In the genomic region with DNA sequence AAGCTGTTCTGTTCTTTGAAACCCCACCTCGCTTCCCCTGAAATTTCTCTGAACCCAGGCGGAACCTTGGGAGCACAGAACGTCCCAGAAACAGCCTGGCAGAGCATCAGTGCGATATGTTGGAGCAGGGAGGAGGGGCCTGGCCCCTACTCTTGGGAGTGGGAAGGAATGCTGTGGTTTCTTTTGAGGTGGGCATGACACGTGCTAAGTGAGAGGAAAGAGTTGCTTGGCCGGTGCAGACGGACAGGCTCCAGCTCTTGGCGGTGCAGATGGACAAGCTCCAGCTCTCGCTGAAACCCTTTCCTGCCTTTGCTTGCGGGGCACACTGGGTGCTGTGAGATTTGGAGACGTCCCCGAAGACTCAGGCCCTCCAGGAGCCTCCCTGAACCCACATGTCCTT, we compare ENCODE assay signal across 1 cellular context.
TF ChIP-seq lines count a peak whose summit lies in the region.

No MANE protein-coding gene starts in this region.

TF ChIP-seq in WTC11, 78 proteins besides CTCF, POLR2A, EP300 and RAD21 (continued from another document):
- no peak for TF ChIP-seq KAT7 (CRISPR knock-in tag; IDR thresholded peaks at IDR 0.05; ENCODE audit: borderline replicate concordance)
